In genomic region chr11:78203184-78203583, GRCh38 we compare ENCODE assay signal across 12 cellular contexts. TPM values are rescaled to one million over a fixed set of nuclear protein-coding genes. Genes with fewer than 3 reads are reported as not detected.
DNase-seq lines count a peak whose midpoint lies in the region; ATAC-seq, FAIRE-seq and TF ChIP-seq lines count a peak whose summit lies in the region.
"Had no signal": no experiment of that assay in that cellular context is flagged by ENCODE, and none has a peak within 500 bp of the region (broad histone marks: within the 10 kb centered on the region; RNA-seq: fewer than 3 reads in every experiment).

No MANE protein-coding gene starts in this region.

- H3K27ac ChIP-seq in small intestine (ENCODE audit: low read depth in 1 of 2, low read length in 1 of 2) = peak overlapping the region; percentile 37 to 78

- H3K4me1 ChIP-seq in small intestine (ENCODE audit: control insufficient read depth in 2 of 2, insufficient read depth in 1 of 2, low read depth in 1 of 2, low read length in 1 of 2) = peaks cover 2 to 3% of the 10 kb centered on the region in 2 donors
- H3K4me1 ChIP-seq: stomach had no signal

- DNase-seq in activated T-cell treated with anti-CD3 and anti-CD28 coated beads for 1 hour (ENCODE audit: low read depth) (peak; percentile 34), T-helper 9 cell (peak; percentile 52), small intestine (peak; percentile 58), lower leg skin (ENCODE audit: low spot score in 2 of 2) (no peak), Ammon's horn (ENCODE audit: low spot score) (no peak)
- DNase-seq in activated T-cell treated with anti-CD3 and anti-CD28 coated beads, Interleukin-2, amount 50 U/mL, for 48 hours = no peak
- DNase-seq in activated naive CD8-positive, alpha-beta T cell treated with anti-CD3 and anti-CD28 coated beads, Interleukin-2, amount 10 ng/mL, durations not matched to agents 7 days and 5 days = peak; percentile 43
- DNase-seq: NCI-H524 treated with DMSO at 0.1 percent for 48 hours, SIG-M5, stomach had no signal

- peak overlapping the region; percentile 97 for H3K27ac Mint-ChIP-seq in activated naive CD8-positive, alpha-beta T cell treated with anti-CD3 and anti-CD28 coated beads, Interleukin-2, amount 10 ng/mL, durations not matched to agents 7 days and 5 days

- peaks cover 26% of the 10 kb centered on the region for H3K36me3 Mint-ChIP-seq in activated naive CD8-positive, alpha-beta T cell treated with anti-CD3 and anti-CD28 coated beads, Interleukin-2, amount 10 ng/mL, durations not matched to agents 7 days and 5 days

- POLR2A ChIA-PET in activated naive CD8-positive, alpha-beta T cell treated with anti-CD3 and anti-CD28 coated beads, Interleukin-2, amount 10 ng/mL, durations not matched to agents 7 days and 5 days (lab: Charles Lee) = interaction anchor here (1.0 to 4.7 kb wide), 7 partner anchors 11 to 214 kb away, joined by 3 to 43 read pairs (median 4); partner anchors contain the start of genes ALG8, GAB2, KCTD21 and NDUFC2

- WGBS in small intestine, 3 donors = 71 to 72% (median 71%) methylated on average over 10 of the region's 10 CpGs
- WGBS in lower leg skin, 2 donors = 81 to 87% methylated on average over 10 of the region's 10 CpGs

- no peaks in the 10 kb centered on the region for H3K27me3 Mint-ChIP-seq in activated naive CD8-positive, alpha-beta T cell treated with anti-CD3 and anti-CD28 coated beads, Interleukin-2, amount 10 ng/mL, durations not matched to agents 7 days and 5 days

- no peak for TF ChIP-seq POLR2A in lower leg skin (IDR thresholded peaks at IDR 0.05)

- peak overlapping the region; percentile 88 for H3K4me3 Mint-ChIP-seq in activated naive CD8-positive, alpha-beta T cell treated with anti-CD3 and anti-CD28 coated beads, Interleukin-2, amount 10 ng/mL, durations not matched to agents 7 days and 5 days

- FAIRE-seq in small intestine (lab: Jason Lieb, UNC) = no peak
- FAIRE-seq: A204.1 had no signal

- intact Hi-C loops in lower leg skin (cut with DNase I; ENCODE audit: low total_unique reads) = no loop called here

- no peaks in the 10 kb centered on the region for H3K9me3 Mint-ChIP-seq in activated naive CD8-positive, alpha-beta T cell treated with anti-CD3 and anti-CD28 coated beads, Interleukin-2, amount 10 ng/mL, durations not matched to agents 7 days and 5 days

- no peaks in the 10 kb centered on the region for H3K9me3 ChIP-seq in small intestine (ENCODE audit: control insufficient read depth, low read depth)
- H3K9me3 ChIP-seq: stomach had no signal

- no peak for TF ChIP-seq CTCF in lower leg skin (IDR thresholded peaks at IDR 0.05)

- peaks cover 30% of the 10 kb centered on the region for H3K4me1 Mint-ChIP-seq in activated naive CD8-positive, alpha-beta T cell treated with anti-CD3 and anti-CD28 coated beads, Interleukin-2, amount 10 ng/mL, durations not matched to agents 7 days and 5 days

- no peaks in the 10 kb centered on the region for H3K36me3 ChIP-seq in small intestine (ENCODE audit: control insufficient read depth in 2 of 2, insufficient read depth in 2 of 2, low read length in 2 of 2)

- no peak overlapping the region for H3K4me3 ChIP-seq in small intestine (ENCODE audit: low read depth in 1 of 2, low read length in 2 of 2)
- no peak overlapping the region for H3K4me3 ChIP-seq in lower leg skin (ENCODE audit: low read depth, poor library complexity, severe bottlenecking)
- H3K4me3 ChIP-seq: stomach had no signal

- no peaks in the 10 kb centered on the region for H3K27me3 ChIP-seq in small intestine (ENCODE audit: control insufficient read depth in 2 of 2, insufficient read depth in 2 of 2, low read length in 2 of 2)
- H3K27me3 ChIP-seq: stomach had no signal

- peak; percentile 73 for ATAC-seq in activated naive CD8-positive, alpha-beta T cell treated with anti-CD3 and anti-CD28 coated beads, Interleukin-2, amount 10 ng/mL, durations not matched to agents 7 days and 5 days (ENCODE audit: low read depth)
- no peak for ATAC-seq in HG02571 (IDR thresholded peaks at IDR 0.05; ENCODE audit: unreplicated experiment)

RNA-seq across cellular contexts. Expression of gene USP35, which starts 14.5 kb away (rescaled TPM):
- 10 to 100 TPM; 13.4 to 13.5 TPM for total RNA-seq in activated naive CD8-positive, alpha-beta T cell treated with anti-CD3 and anti-CD28 coated beads, Interleukin-2, amount 10 ng/mL, durations not matched to agents 7 days and 5 days
- 1 to 10 TPM; 1.9 to 7.8 (median 5.1) TPM for polyA plus RNA-seq in small intestine
- 1 to 10 TPM; 3.0 to 4.0 (median 3.5) TPM for total RNA-seq in lower leg skin

RNA-seq across cellular contexts. Expression of gene KCTD21, which starts 14.8 kb away (rescaled TPM):
- 1 to 10 TPM; 7.1 to 8.6 TPM for total RNA-seq in activated naive CD8-positive, alpha-beta T cell treated with anti-CD3 and anti-CD28 coated beads, Interleukin-2, amount 10 ng/mL, durations not matched to agents 7 days and 5 days
- 1 to 10 TPM; 4.1 to 6.5 (median 6.5) TPM for polyA plus RNA-seq in small intestine
- total RNA-seq in lower leg skin = 10 to 100 TPM in 1 of 4 donors, 1 to 10 TPM in 3; 3.8 to 17.0 (median 7.1) TPM

Comparison
In these comparisons a context has a peak if more than half of its experiments do, and no peak if none do; other contexts are left out.
1. DNase-seq: peak in activated T-cell treated with anti-CD3 and anti-CD28 coated beads for 1 hour (single experiment), T-helper 9 cell (single experiment), activated naive CD8-positive, alpha-beta T cell treated with anti-CD3 and anti-CD28 coated beads, Interleukin-2, amount 10 ng/mL, durations not matched to agents 7 days and 5 days (single experiment) and small intestine (single experiment); none in activated T-cell treated with anti-CD3 and anti-CD28 coated beads, Interleukin-2, amount 50 U/mL, for 48 hours (0 of 2), lower leg skin (0 of 2) and Ammon's horn (single experiment).